In the genomic region with DNA sequence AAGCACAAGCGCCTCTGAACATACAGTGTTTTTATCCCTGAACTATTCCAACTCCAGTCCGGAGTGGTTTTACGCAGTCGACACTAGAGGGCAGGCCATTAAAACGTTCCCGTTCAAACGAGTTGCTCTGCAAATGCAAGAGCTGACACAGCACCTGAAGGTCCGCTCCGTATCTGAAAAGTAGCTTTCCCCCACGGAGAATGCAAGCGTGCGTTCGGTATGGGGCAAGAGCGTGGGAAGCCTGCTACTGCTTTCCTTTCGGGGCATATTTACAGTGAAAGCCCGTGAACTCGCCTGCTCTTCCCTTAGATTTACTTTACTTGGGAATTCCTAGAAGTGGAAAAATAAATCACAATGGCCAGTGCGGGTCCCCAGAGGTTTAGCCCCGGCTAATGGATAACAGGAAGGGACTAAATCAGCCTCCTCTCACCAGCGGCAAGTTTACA, we compare ENCODE assay signal across 8 cellular contexts.
DNase-seq lines count a peak whose midpoint lies in the region; ATAC-seq and TF ChIP-seq lines count a peak whose summit lies in the region.

No MANE protein-coding gene starts in this region.

- peaks cover 17% of the 10 kb centered on the region for H3K36me3 Mint-ChIP-seq in stimulated activated memory B cell treated with anti-CD40 and anti-IgM and Interleukin-4, amounts not matched to agents 10 μg/mL and 1 μg/mL and 100 μg/mL, for 72 hours

- no peaks in the 10 kb centered on the region for H3K9me2 ChIP-seq in OCI-LY1 (ENCODE audit: low read depth, low read length)

- no peaks in the 10 kb centered on the region; the same call in 1 of the 2 replicates for H3K27me3 ChIP-seq in OCI-LY1 (ENCODE audit: insufficient read depth, low read length)

- H3K27me3 Mint-ChIP-seq in stimulated activated memory B cell treated with anti-CD40 and anti-IgM and Interleukin-4, amounts not matched to agents 10 μg/mL and 1 μg/mL and 100 μg/mL, for 72 hours, result no peaks in the 10 kb centered on the region

- in situ Hi-C loops in Caki2 (cut with HindIII; ENCODE audit: low pct_unique_long_range_greater_than_20kb, low sequenced_read_pairs), result no loop called here

- DNase-seq in Caki2 (ENCODE audit: low read depth), result peak; percentile 70
- peak; percentile 48 for DNase-seq in HS-5 (ENCODE audit: low read depth)
- peak; percentile 65 for DNase-seq in activated T-cell treated with anti-CD3 and anti-CD28 coated beads for 4 hours
- DNase-seq in myocyte (ENCODE audit: low read depth), result peak; percentile 90

- H3K4me1 ChIP-seq in OCI-LY1 (ENCODE audit: insufficient read depth, low read length, severe bottlenecking), result no peaks in the 10 kb centered on the region

- H4K20me1 ChIP-seq in OCI-LY1 (ENCODE audit: insufficient read depth, low read length), result no peaks in the 10 kb centered on the region

- H3K9ac ChIP-seq in OCI-LY1 (ENCODE audit: low read length), result no peak overlapping the region

- no peak overlapping the region for H3K4me3 ChIP-seq in OCI-LY1 (ENCODE audit: low read depth, low read length, poor library complexity, severe bottlenecking)

- H3K36me3 ChIP-seq in OCI-LY1 (ENCODE audit: insufficient read depth, low read length), result no peaks in the 10 kb centered on the region

- H3K27ac ChIP-seq in OCI-LY1 (ENCODE audit: low read depth, low read length, poor library complexity, severe bottlenecking), result no peak overlapping the region

- H3K27ac Mint-ChIP-seq in stimulated activated memory B cell treated with anti-CD40 and anti-IgM and Interleukin-4, amounts not matched to agents 10 μg/mL and 1 μg/mL and 100 μg/mL, for 72 hours, result peak overlapping the region; percentile 48

- peak; percentile 70 for TF ChIP-seq CTCF in OCI-LY1 (IDR thresholded peaks at IDR 0.05; ENCODE audit: low read length)

- no peak overlapping the region for H2AFZ ChIP-seq in OCI-LY1 (ENCODE audit: low read length)

- peaks cover 7% of the 10 kb centered on the region for H3K4me1 Mint-ChIP-seq in stimulated activated memory B cell treated with anti-CD40 and anti-IgM and Interleukin-4, amounts not matched to agents 10 μg/mL and 1 μg/mL and 100 μg/mL, for 72 hours

- ATAC-seq in GM19468 (IDR thresholded peaks at IDR 0.05; ENCODE audit: extremely low read depth, unreplicated experiment) (peak; percentile 69), esophagus mucosa (peak; percentile 95)
- ATAC-seq in stimulated activated memory B cell treated with anti-CD40 and anti-IgM and Interleukin-4, amounts not matched to agents 10 μg/mL and 1 μg/mL and 100 μg/mL, for 72 hours, result peak; percentile 88

- peak overlapping the region; percentile 18; the same call in 1 of the 2 replicates for H3K4me2 ChIP-seq in OCI-LY1 (ENCODE audit: low read length)

- no peaks in the 10 kb centered on the region for H3F3A ChIP-seq in OCI-LY1 (ENCODE audit: insufficient read depth, low read length)

- no peaks in the 10 kb centered on the region for H3K79me2 ChIP-seq in OCI-LY1 (ENCODE audit: insufficient read depth, low read length)

- H3K4me3 Mint-ChIP-seq in stimulated activated memory B cell treated with anti-CD40 and anti-IgM and Interleukin-4, amounts not matched to agents 10 μg/mL and 1 μg/mL and 100 μg/mL, for 72 hours, result peak overlapping the region; percentile 77

- no peaks in the 10 kb centered on the region for H3K9me3 ChIP-seq in OCI-LY1 (ENCODE audit: low read length)

- no peaks in the 10 kb centered on the region for H3K9me3 Mint-ChIP-seq in stimulated activated memory B cell treated with anti-CD40 and anti-IgM and Interleukin-4, amounts not matched to agents 10 μg/mL and 1 μg/mL and 100 μg/mL, for 72 hours
